2 cellular contexts compared by ENCODE assay signal in the genomic region with DNA sequence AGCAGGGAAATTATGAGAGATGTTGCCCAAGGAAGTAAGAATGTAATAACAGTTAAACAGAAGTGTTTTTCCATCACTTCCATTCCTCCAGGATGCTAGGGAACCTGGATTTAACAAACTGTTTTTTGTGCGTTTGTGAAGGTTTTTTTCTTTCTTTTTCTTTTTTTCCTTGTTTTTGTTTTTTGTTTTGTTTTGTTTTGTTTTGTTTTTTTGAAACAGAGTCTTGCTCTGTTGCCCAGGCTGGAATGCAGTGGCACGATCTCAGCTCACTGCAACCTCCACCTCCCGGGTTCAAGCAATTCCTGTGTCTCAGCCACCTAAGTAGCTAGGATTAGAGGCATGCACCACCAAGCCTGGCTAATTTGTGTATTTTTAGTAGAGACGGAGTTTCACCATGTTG.
A peak's percentile ranks its signal among the peaks of the same experiment; 100 is the strongest.
TF ChIP-seq lines count a peak whose summit lies in the region.
"Not testable (repeated sequence)": the region's sequence is repeated elsewhere in the genome, so short reads cannot be mapped to it uniquely, and the experiment has no call there.

No MANE protein-coding gene starts in this region.

TF ChIP-seq in HEK293, 187 proteins besides CTCF, POLR2A, EP300 and RAD21:
- TF ChIP-seq ZNF366 (tag by site-specific recombination; conservative IDR thresholded peaks at IDR 0.05) (0 out of 2 replicates have a peak, but pooled peaks have one; percentile 18), ZNF121 (tag by site-specific recombination; IDR thresholded peaks at IDR 0.05) (peak; percentile 81)
- TF ChIP-seq, protein P1, sequence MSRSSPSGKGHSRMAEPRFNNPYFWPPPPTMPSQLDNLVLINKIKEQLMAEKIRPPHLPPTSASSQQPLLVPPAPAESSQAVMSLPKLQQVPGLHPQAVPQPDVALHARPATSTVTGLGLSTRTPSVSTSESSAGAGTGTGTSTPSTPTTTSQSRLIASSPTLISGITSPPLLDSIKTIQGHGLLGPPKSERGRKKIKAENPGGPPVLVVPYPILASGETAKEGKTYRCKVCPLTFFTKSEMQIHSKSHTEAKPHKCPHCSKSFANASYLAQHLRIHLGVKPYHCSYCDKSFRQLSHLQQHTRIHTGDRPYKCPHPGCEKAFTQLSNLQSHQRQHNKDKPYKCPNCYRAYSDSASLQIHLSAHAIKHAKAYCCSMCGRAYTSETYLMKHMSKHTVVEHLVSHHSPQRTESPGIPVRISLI (tag by site-specific recombination; IDR thresholded peaks at IDR 0.05): peak; percentile 53; the same call in 1 of the 2 replicates

TF ChIP-seq in K562, 482 proteins besides CTCF, POLR2A, EP300 and RAD21:
- TF ChIP-seq ZC3H8 (IDR thresholded peaks at IDR 0.05) (peak; percentile 45; the same call in 1 of the 2 replicates), PTRF (tag; IDR thresholded peaks at IDR 0.05) (peak; percentile 34; the same call in 1 of the 2 replicates), HDAC2 (IDR thresholded peaks at IDR 0.05) (0 out of 2 replicates have a peak, but pooled peaks have one; percentile 32), SOX6 (IDR thresholded peaks at IDR 0.05) (0 out of 2 replicates have a peak, but pooled peaks have one; percentile 1), FOXM1 (IDR thresholded peaks at IDR 0.05; ENCODE audit: low read depth) (0 out of 2 replicates have a peak, but pooled peaks have one; percentile 8), CC2D1A (IDR thresholded peaks at IDR 0.05) (0 out of 2 replicates have a peak, but pooled peaks have one; percentile 18), MIER1 (IDR thresholded peaks at IDR 0.05; ENCODE audit: low read depth) (peak; percentile 51; the same call in 1 of the 2 replicates), TRIM24 (IDR thresholded peaks at IDR 0.05) (peak in 1 of 2 experiments; percentile 10; a peak in 1 of 4 replicates), DPF2 (IDR thresholded peaks at IDR 0.05) (0 out of 2 replicates have a peak, but pooled peaks have one; percentile 24), BCOR (IDR thresholded peaks at IDR 0.05) (peak; percentile 46; the same call in 1 of the 2 replicates), THRAP3 (IDR thresholded peaks at IDR 0.05; ENCODE audit: borderline replicate concordance) (peak; percentile 85; the same call in 1 of the 2 replicates), LARP7 (IDR thresholded peaks at IDR 0.05) (0 out of 2 replicates have a peak, but pooled peaks have one; percentile 58), MTA2 (IDR thresholded peaks at IDR 0.05; ENCODE audit: low read depth) (peak; percentile 31; the same call in 1 of the 2 replicates), ZNF121 (CRISPR knock-in tag; conservative IDR thresholded peaks at IDR 0.05) (peak; percentile 28; the same call in 1 of the 2 replicates)
- TF ChIP-seq, protein P2, sequence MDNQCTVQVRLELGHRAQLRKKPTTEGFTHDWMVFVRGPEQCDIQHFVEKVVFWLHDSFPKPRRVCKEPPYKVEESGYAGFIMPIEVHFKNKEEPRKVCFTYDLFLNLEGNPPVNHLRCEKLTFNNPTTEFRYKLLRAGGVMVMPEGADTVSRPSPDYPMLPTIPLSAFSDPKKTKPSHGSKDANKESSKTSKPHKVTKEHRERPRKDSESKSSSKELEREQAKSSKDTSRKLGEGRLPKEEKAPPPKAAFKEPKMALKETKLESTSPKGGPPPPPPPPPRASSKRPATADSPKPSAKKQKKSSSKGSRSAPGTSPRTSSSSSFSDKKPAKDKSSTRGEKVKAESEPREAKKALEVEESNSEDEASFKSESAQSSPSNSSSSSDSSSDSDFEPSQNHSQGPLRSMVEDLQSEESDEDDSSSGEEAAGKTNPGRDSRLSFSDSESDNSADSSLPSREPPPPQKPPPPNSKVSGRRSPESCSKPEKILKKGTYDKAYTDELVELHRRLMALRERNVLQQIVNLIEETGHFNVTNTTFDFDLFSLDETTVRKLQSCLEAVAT (IDR thresholded peaks at IDR 0.05): peak; percentile 50 to 51; a peak in 2 of 4 replicates
- not testable (repeated sequence) for TF ChIP-seq FOXM1 (CRISPR knock-in tag; IDR thresholded peaks at IDR 0.05; ENCODE audit: low read depth)
- TF ChIP-seq, protein P3, sequence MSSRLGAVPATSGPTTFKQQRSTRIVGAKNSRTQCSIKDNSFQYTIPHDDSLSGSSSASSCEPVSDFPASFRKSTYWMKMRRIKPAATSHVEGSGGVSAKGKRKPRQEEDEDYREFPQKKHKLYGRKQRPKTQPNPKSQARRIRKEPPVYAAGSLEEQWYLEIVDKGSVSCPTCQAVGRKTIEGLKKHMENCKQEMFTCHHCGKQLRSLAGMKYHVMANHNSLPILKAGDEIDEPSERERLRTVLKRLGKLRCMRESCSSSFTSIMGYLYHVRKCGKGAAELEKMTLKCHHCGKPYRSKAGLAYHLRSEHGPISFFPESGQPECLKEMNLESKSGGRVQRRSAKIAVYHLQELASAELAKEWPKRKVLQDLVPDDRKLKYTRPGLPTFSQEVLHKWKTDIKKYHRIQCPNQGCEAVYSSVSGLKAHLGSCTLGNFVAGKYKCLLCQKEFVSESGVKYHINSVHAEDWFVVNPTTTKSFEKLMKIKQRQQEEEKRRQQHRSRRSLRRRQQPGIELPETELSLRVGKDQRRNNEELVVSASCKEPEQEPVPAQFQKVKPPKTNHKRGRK (tag; IDR thresholded peaks at IDR 0.05): peak; percentile 75
- TF ChIP-seq, protein P4, sequence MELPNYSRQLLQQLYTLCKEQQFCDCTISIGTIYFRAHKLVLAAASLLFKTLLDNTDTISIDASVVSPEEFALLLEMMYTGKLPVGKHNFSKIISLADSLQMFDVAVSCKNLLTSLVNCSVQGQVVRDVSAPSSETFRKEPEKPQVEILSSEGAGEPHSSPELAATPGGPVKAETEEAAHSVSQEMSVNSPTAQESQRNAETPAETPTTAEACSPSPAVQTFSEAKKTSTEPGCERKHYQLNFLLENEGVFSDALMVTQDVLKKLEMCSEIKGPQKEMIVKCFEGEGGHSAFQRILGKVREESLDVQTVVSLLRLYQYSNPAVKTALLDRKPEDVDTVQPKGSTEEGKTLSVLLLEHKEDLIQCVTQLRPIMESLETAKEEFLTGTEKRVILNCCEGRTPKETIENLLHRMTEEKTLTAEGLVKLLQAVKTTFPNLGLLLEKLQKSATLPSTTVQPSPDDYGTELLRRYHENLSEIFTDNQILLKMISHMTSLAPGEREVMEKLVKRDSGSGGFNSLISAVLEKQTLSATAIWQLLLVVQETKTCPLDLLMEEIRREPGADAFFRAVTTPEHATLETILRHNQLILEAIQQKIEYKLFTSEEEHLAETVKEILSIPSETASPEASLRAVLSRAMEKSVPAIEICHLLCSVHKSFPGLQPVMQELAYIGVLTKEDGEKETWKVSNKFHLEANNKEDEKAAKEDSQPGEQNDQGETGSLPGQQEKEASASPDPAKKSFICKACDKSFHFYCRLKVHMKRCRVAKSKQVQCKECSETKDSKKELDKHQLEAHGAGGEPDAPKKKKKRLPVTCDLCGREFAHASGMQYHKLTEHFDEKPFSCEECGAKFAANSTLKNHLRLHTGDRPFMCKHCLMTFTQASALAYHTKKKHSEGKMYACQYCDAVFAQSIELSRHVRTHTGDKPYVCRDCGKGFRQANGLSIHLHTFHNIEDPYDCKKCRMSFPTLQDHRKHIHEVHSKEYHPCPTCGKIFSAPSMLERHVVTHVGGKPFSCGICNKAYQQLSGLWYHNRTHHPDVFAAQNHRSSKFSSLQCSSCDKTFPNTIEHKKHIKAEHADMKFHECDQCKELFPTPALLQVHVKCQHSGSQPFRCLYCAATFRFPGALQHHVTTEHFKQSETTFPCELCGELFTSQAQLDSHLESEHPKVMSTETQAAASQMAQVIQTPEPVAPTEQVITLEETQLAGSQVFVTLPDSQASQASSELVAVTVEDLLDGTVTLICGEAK (IDR thresholded peaks at IDR 0.05): 0 out of 2 replicates have a peak, but pooled peaks have one; percentile 38
- TF ChIP-seq, protein P4 (CRISPR knock-in tag; IDR thresholded peaks at IDR 0.05): not testable (repeated sequence)
- TF ChIP-seq, protein P5, sequence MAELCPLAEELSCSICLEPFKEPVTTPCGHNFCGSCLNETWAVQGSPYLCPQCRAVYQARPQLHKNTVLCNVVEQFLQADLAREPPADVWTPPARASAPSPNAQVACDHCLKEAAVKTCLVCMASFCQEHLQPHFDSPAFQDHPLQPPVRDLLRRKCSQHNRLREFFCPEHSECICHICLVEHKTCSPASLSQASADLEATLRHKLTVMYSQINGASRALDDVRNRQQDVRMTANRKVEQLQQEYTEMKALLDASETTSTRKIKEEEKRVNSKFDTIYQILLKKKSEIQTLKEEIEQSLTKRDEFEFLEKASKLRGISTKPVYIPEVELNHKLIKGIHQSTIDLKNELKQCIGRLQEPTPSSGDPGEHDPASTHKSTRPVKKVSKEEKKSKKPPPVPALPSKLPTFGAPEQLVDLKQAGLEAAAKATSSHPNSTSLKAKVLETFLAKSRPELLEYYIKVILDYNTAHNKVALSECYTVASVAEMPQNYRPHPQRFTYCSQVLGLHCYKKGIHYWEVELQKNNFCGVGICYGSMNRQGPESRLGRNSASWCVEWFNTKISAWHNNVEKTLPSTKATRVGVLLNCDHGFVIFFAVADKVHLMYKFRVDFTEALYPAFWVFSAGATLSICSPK (IDR thresholded peaks at IDR 0.05; ENCODE audit: borderline replicate concordance): 0 out of 2 replicates have a peak, but pooled peaks have one; percentile 46
